Comparison of ENCODE assay signal across 25 cellular contexts in the genomic region with DNA sequence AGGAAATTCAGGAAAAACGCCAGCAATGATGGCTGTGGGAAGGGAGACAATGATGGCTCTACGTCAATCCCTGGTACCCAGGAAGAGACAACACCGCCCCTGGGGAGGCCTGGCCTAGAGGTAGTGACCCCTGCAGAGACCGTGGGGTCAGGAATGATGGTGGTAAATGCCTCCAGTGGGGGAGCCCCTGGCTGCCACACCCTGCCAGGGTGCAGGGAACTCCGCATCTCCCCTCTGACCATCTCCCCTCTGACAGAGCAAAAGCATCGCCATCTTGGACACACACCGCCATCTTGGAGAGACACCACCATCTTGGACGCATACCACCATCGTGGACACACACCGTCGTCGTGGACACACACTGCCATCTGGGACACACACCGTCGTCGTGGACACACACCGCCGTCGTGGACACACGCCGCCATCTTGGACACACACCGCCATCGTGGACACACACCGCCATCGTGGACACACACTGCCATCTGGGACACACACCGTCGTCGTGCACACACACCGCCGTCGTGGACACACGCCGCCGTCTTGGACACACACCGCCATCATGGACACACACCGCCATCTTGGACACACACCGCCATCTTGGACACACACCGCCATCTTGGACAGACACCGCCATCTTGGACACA. TPM values are rescaled to one million over a fixed set of nuclear protein-coding genes. Genes with fewer than 3 reads are reported as not detected.
A peak's percentile ranks its signal among the peaks of the same experiment; 100 is the strongest.
DNase-seq lines count a peak whose midpoint lies in the region; ATAC-seq and TF ChIP-seq lines count a peak whose summit lies in the region.
"Had no signal": no experiment of that assay in that cellular context is flagged by ENCODE, and none has a peak within 500 bp of the region (broad histone marks: within the 10 kb centered on the region; RNA-seq: fewer than 3 reads in every experiment).

No MANE protein-coding gene starts in this region.

- no peaks in the 10 kb centered on the region for H3K27me3 ChIP-seq in RWPE2 (ENCODE audit: insufficient read depth, poor library complexity, severe bottlenecking)
- no peaks in the 10 kb centered on the region for H3K27me3 ChIP-seq in sigmoid colon
- H3K27me3 ChIP-seq: brain microvascular endothelial cell, hepatocyte, SJSA1 had no signal

- H3K4me1 Mint-ChIP-seq in endothelial cell (ENCODE audit: unreplicated experiment) = no peaks in the 10 kb centered on the region
- H3K4me1 Mint-ChIP-seq: T-helper 17 cell had no signal

- peak; percentile 45 for DNase-seq in activated effector memory CD4-positive, alpha-beta T cell treated with anti-CD3 and anti-CD28 coated beads, Interleukin-2, amount 50 U/mL, for 16 hours
- DNase-seq in activated effector memory CD4-positive, alpha-beta T cell treated with Interleukin-2 at 50 U/mL for 16 hours = no peak
- DNase-seq in RWPE2 (ENCODE audit: low spot score) (peak; percentile 42), endothelial cell (ENCODE audit: low spot score) (no peak), sigmoid colon (peak; percentile 35), NCI-H1436 treated with DMSO at 0.1 percent for 48 hours (lab: John Stamatoyannopoulos, UW) (no peak), NOMO-1 (lab: John Stamatoyannopoulos, UW; ENCODE audit: unreplicated experiment in 2 of 2) (no peak), activated gamma-delta T cell treated with Interleukin-2 at 50 U/mL for 16 hours (no peak)
- DNase-seq: brain microvascular endothelial cell, cortex of kidney, foreskin fibroblast, GF-D8, HCEC 1CT, mesenchymal stem cell, natural killer cell, NCI-H1417, NCI-H2171 treated with DMSO at 0.1 percent for 48 hours, NCI-H748 treated with DMSO at 0.1 percent for 48 hours, OCI-M1, T-helper 17 cell had no signal

- H3K9me3 Mint-ChIP-seq in endothelial cell (ENCODE audit: unreplicated experiment) = peaks cover 19% of the 10 kb centered on the region

- no peak for TF ChIP-seq EP300 in sigmoid colon (IDR thresholded peaks at IDR 0.05)

- H3K27ac ChIP-seq in RWPE2 (ENCODE audit: poor library complexity, severe bottlenecking) (no peak overlapping the region), sigmoid colon (no peak overlapping the region)
- H3K27ac ChIP-seq: brain microvascular endothelial cell, hepatocyte, SJSA1, thoracic aorta had no signal

- H3K36me3 ChIP-seq in RWPE2 (ENCODE audit: low read depth) = peaks cover 29% of the 10 kb centered on the region
- peaks cover 0 to 28% (median 7%) of the 10 kb centered on the region in 4 donors for H3K36me3 ChIP-seq in sigmoid colon
- H3K36me3 ChIP-seq: SJSA1 had no signal

- peak overlapping the region; percentile 81 for H3K4me3 Mint-ChIP-seq in endothelial cell (ENCODE audit: unreplicated experiment)
- H3K4me3 Mint-ChIP-seq: natural killer cell, T-helper 17 cell had no signal

- no peak overlapping the region for H3K4me3 ChIP-seq in RWPE2 (ENCODE audit: severe bottlenecking)
- no peak overlapping the region for H3K4me3 ChIP-seq in sigmoid colon
- H3K4me3 ChIP-seq: hepatocyte, SJSA1, thoracic aorta had no signal

- no peak for ATAC-seq in RWPE2 (ENCODE audit: low read depth)
- ATAC-seq: activated naive CD4-positive, alpha-beta T cell treated with anti-CD3 and anti-CD28 coated beads, Interleukin-2, amount 50 U/mL, for 72 hours; natural killer cell; T-helper 17 cell had no signal

- TF ChIP-seq POLR2A in sigmoid colon (IDR thresholded peaks at IDR 0.05) = no peak

- no peaks in the 10 kb centered on the region for H3K9me3 ChIP-seq in RWPE2 (ENCODE audit: severe bottlenecking)
- H3K9me3 ChIP-seq in sigmoid colon = no peaks in the 10 kb centered on the region
- H3K9me3 ChIP-seq: SJSA1, thoracic aorta had no signal

- intact Hi-C loops in sigmoid colon (cut with DNase I) = no loop called here

- peaks cover 37% of the 10 kb centered on the region for H3K36me3 Mint-ChIP-seq in endothelial cell (ENCODE audit: low read depth, unreplicated experiment)
- H3K36me3 Mint-ChIP-seq: natural killer cell had no signal

- H3K27ac Mint-ChIP-seq in endothelial cell (ENCODE audit: unreplicated experiment) = no peak overlapping the region
- H3K27ac Mint-ChIP-seq: activated naive CD4-positive, alpha-beta T cell treated with anti-CD3 and anti-CD28 coated beads, Interleukin-2, amount 50 U/mL, for 72 hours; progenitor cell of endocrine pancreas had no signal

- no peak for TF ChIP-seq CTCF in RWPE2 (IDR thresholded peaks at IDR 0.05; ENCODE audit: poor library complexity, severe bottlenecking)
- no peak for TF ChIP-seq CTCF in endothelial cell (IDR thresholded peaks at IDR 0.05; ENCODE audit: unreplicated experiment)
- no peak for TF ChIP-seq CTCF in sigmoid colon (IDR thresholded peaks at IDR 0.05)

- H3K4me1 ChIP-seq in RWPE2 (ENCODE audit: insufficient read depth, poor library complexity, severe bottlenecking) (no peaks in the 10 kb centered on the region), sigmoid colon (peaks cover 0 to 10% (median 4%) of the 10 kb centered on the region in 4 donors)
- H3K4me1 ChIP-seq: SJSA1 had no signal

- WGBS in sigmoid colon, 2 donors = 89 to 90% methylated on average over 36 to 37 of the region's 38 CpGs

- peaks cover 11% of the 10 kb centered on the region for H3K27me3 Mint-ChIP-seq in endothelial cell (ENCODE audit: unreplicated experiment)
- H3K27me3 Mint-ChIP-seq: progenitor cell of endocrine pancreas, T-helper 17 cell had no signal

RNA-seq across cellular contexts. Expression of gene ASMTL, which starts 9.9 kb away (rescaled TPM):
- total RNA-seq in endothelial cell (ENCODE audit: unreplicated experiment) (25.8 TPM), sigmoid colon (10 to 100 TPM; 20.8 to 30.6 (median 29.3) TPM)
- 10 to 100 TPM; 11.8 to 24.0 (median 21.0) TPM for polyA plus RNA-seq in sigmoid colon

RNA-seq across cellular contexts. Expression of gene SLC25A6, which starts 50.9 kb away (rescaled TPM):
- total RNA-seq in endothelial cell (ENCODE audit: unreplicated experiment) (488 TPM), sigmoid colon (100 to 1,000 TPM; 329 to 493 (median 469) TPM)
- polyA plus RNA-seq in sigmoid colon = 100 to 1,000 TPM; 449 to 644 (median 517) TPM

Comparison
In these comparisons a context has a peak if more than half of its experiments do, and no peak if none do; other contexts are left out.
1. DNase-seq: peak in activated effector memory CD4-positive, alpha-beta T cell treated with anti-CD3 and anti-CD28 coated beads, Interleukin-2, amount 50 U/mL, for 16 hours (single experiment), RWPE2 (single experiment) and sigmoid colon (single experiment); none in activated effector memory CD4-positive, alpha-beta T cell treated with Interleukin-2 at 50 U/mL for 16 hours (single experiment), endothelial cell (single experiment), NCI-H1436 treated with DMSO at 0.1 percent for 48 hours (single experiment), NOMO-1 (0 of 2) and activated gamma-delta T cell treated with Interleukin-2 at 50 U/mL for 16 hours (single experiment).